In genomic region chr6:21593927-21594421, GRCh38 we compare ENCODE assay signal across 7 cellular contexts. TPM values are rescaled to one million over a fixed set of nuclear protein-coding genes. Genes with fewer than 3 reads are reported as not detected.
DNase-seq lines count a peak whose midpoint lies in the region; ATAC-seq, FAIRE-seq and TF ChIP-seq lines count a peak whose summit lies in the region.

No MANE protein-coding gene starts in this region.

- no peaks in the 10 kb centered on the region for H3K36me3 ChIP-seq in gastrocnemius medialis

- H3K4me1 ChIP-seq in gastrocnemius medialis = peaks cover 13 to 19% of the 10 kb centered on the region in 2 donors

- H3K4me3 ChIP-seq in gastrocnemius medialis = peak overlapping the region; percentile 66 to 91 (median 72)

- ATAC-seq in GM21529 (IDR thresholded peaks at IDR 0.05; ENCODE audit: unreplicated experiment) (peak; percentile 12), left ventricle myocardium superior (peak; percentile 45), gastrocnemius medialis (peak; percentile 20 to 38)

- in situ Hi-C loops in gastrocnemius medialis (cut with MboI; ENCODE audit: low sequenced_read_pairs in 4 of 4) = loop anchor here in 1 of 4 donors (5.0 kb wide), 1 partner anchor 1032 kb away; no protein-coding TSS in a partner anchor

- no peaks in the 10 kb centered on the region for H3K9me3 ChIP-seq in gastrocnemius medialis

- H3K27ac ChIP-seq in gastrocnemius medialis = peak overlapping the region; percentile 78 to 86 (median 82)

- DNase-seq in GM03348 (ENCODE audit: low spot score) (peak; percentile 47), LHCN-M2 (ENCODE audit: low read depth) (peak; percentile 73), left ventricle myocardium superior (no peak), gastrocnemius medialis (no peak), GM12891 (ENCODE audit: insufficient read length, low spot score) (no peak)
- peak; percentile 17 for DNase-seq in activated naive CD4-positive, alpha-beta T cell treated with anti-CD3 and anti-CD28 coated beads, Interleukin-2, amount 50 U/mL, for 16 hours

- intact Hi-C loops in left ventricle myocardium superior (cut with micrococcal nuclease) = loop anchor here (10.0 kb wide), 1 partner anchor 1851 kb away; no protein-coding TSS in a partner anchor
- intact Hi-C loops in gastrocnemius medialis (cut with DNase I; ENCODE audit: low total_unique reads) = loop anchor here (5.0 kb wide), 1 partner anchor 553 kb away; no protein-coding TSS in a partner anchor

- no peak for TF ChIP-seq POLR2A in gastrocnemius medialis (IDR thresholded peaks at IDR 0.05)
- no peak for TF ChIP-seq POLR2A in GM12891 (IDR thresholded peaks at IDR 0.05; ENCODE audit: low read depth, low read length)

- peaks cover 0 to 4% (median 2%) of the 10 kb centered on the region in 3 donors for H3K27me3 ChIP-seq in gastrocnemius medialis

- FAIRE-seq in GM12891 (lab: Jason Lieb, UNC) = no peak

- no peak for TF ChIP-seq CTCF in gastrocnemius medialis (IDR thresholded peaks at IDR 0.05 in 4 of 5, conservative IDR thresholded peaks at IDR 0.05 in 1 of 5)

TF ChIP-seq in GM12891, 5 proteins besides CTCF, POLR2A, EP300 and RAD21:
- no peak for TF ChIP-seq TAF1 (IDR thresholded peaks at IDR 0.05; ENCODE audit: low read depth, low read length)

RNA-seq across cellular contexts. Expression of gene SOX4, which starts 0.4 kb away (rescaled TPM):
- total RNA-seq in LHCN-M2 (2014; rRNA removed) (4.3 and 6.2 TPM in 2 replicates), left ventricle myocardium superior (10.0 TPM), gastrocnemius medialis (1 to 10 TPM in 2 of 4 donors, under 1 TPM in 2; 0.80 to 1.6 (median 1.0) TPM)
- polyA plus RNA-seq in LHCN-M2 (2012) = 3.3 TPM
- polyA plus RNA-seq in GM12891 (2012; ENCODE audit: low read depth, missing spikeins) = 19.5 TPM

Comparison
In these comparisons a context has a peak if more than half of its experiments do, and no peak if none do; other contexts are left out.
1. DNase-seq: peak in GM03348 (single experiment), LHCN-M2 (single experiment) and activated naive CD4-positive, alpha-beta T cell treated with anti-CD3 and anti-CD28 coated beads, Interleukin-2, amount 50 U/mL, for 16 hours (single experiment); none in left ventricle myocardium superior (single experiment), gastrocnemius medialis (0 of 2) and GM12891 (single experiment).
2. Peak in every context shown above with its lines, with median percentiles within 50 percentile points of each other: ATAC-seq.